In genomic region chr13:37290691-37291090, GRCh38 we compare ENCODE assay signal across 29 cellular contexts.
"Had no signal": no experiment of that assay in that cellular context is flagged by ENCODE, and none has a peak within 500 bp of the region (broad histone marks: within the 10 kb centered on the region; RNA-seq: fewer than 3 reads in every experiment).

No MANE protein-coding gene starts in this region.

- H3K27me3 ChIP-seq: colonic mucosa, dorsolateral prefrontal cortex, esophagus muscularis mucosa, esophagus squamous epithelium, foreskin keratinocyte, gastrocnemius medialis, gastroesophageal sphincter, heart left ventricle, heart right ventricle had no signal

- H3K4me3 Mint-ChIP-seq: dendritic cell treated with granulocyte-macrophage colony-stimulating factor and Interleukin-4, amounts not matched to agents 40 ng/mL and 50 ng/mL, for 4 days; effector memory CD8-positive, alpha-beta T cell; endodermal cell had no signal

- H3K27ac ChIP-seq: colonic mucosa, coronary artery, dorsolateral prefrontal cortex, epithelial cell of prostate, esophagus muscularis mucosa, esophagus squamous epithelium, foreskin keratinocyte, gastrocnemius medialis, gastroesophageal sphincter, heart right ventricle had no signal

- DNase-seq: colonic mucosa; cortex of kidney; dermis blood vessel endothelial cell; dorsolateral prefrontal cortex; effector CD4-positive, alpha-beta T cell; effector CD8-positive, alpha-beta T cell; effector memory CD4-positive, alpha-beta T cell; effector memory CD8-positive, alpha-beta T cell; endodermal cell; erythroblast; esophagus squamous epithelium; foreskin fibroblast; foreskin keratinocyte; foreskin melanocyte; gastrocnemius medialis; glutamatergic neuron; head of caudate nucleus; heart left ventricle; heart right ventricle had no signal

- FAIRE-seq: colon, endometrium, endothelial cell of umbilical vein, frontal cortex had no signal

- H3K36me3 ChIP-seq: colonic mucosa, esophagus muscularis mucosa, esophagus squamous epithelium, gastrocnemius medialis, gastroesophageal sphincter, heart left ventricle, heart right ventricle had no signal

- H3K27ac Mint-ChIP-seq: dendritic cell treated with granulocyte-macrophage colony-stimulating factor and Interleukin-4, amounts not matched to agents 40 ng/mL and 50 ng/mL, for 4 days; effector memory CD8-positive, alpha-beta T cell; endodermal cell had no signal

- H3K4me1 ChIP-seq: colonic mucosa, esophagus muscularis mucosa, esophagus squamous epithelium, foreskin keratinocyte, gastrocnemius medialis, gastroesophageal sphincter had no signal

- ATAC-seq: effector memory CD8-positive, alpha-beta T cell; esophagus mucosa; foreskin keratinocyte; gastrocnemius medialis; gastroesophageal sphincter; heart left ventricle; heart right ventricle had no signal

- H3K4me3 ChIP-seq: colonic mucosa, coronary artery, dorsolateral prefrontal cortex, esophagus muscularis mucosa, esophagus squamous epithelium, gastrocnemius medialis, gastroesophageal sphincter, heart left ventricle, heart right ventricle had no signal

- H3K4me1 Mint-ChIP-seq: endodermal cell had no signal

- H3K27me3 Mint-ChIP-seq: dendritic cell treated with granulocyte-macrophage colony-stimulating factor and Interleukin-4, amounts not matched to agents 40 ng/mL and 50 ng/mL, for 4 days; effector memory CD8-positive, alpha-beta T cell had no signal

- H3K9me3 ChIP-seq: colonic mucosa, esophagus squamous epithelium, gastrocnemius medialis, gastroesophageal sphincter had no signal
